1 cellular context compared by ENCODE assay signal in genomic region chr6:142265476-142265875, GRCh38.
A peak's percentile ranks its signal among the peaks of the same experiment; 100 is the strongest.
TF ChIP-seq lines count a peak whose summit lies in the region.

No MANE protein-coding gene starts in this region.

TF ChIP-seq in HepG2, 621 proteins besides CTCF, POLR2A, EP300 and RAD21 (continued from another document):
- TF ChIP-seq ZNF572 (CRISPR knock-in tag; IDR thresholded peaks at IDR 0.05): no peak
- TF ChIP-seq FOXC1 (CRISPR knock-in tag; IDR thresholded peaks at IDR 0.05; ENCODE audit: borderline replicate concordance): no peak
- no peak for TF ChIP-seq ZSCAN21 (CRISPR knock-in tag; IDR thresholded peaks at IDR 0.05; ENCODE audit: borderline replicate concordance)
- TF ChIP-seq KDM5A (IDR thresholded peaks at IDR 0.05; ENCODE audit: borderline replicate concordance, low read length): no peak
- TF ChIP-seq ZNF839 (CRISPR knock-in tag; IDR thresholded peaks at IDR 0.05; ENCODE audit: borderline replicate concordance): no peak
- TF ChIP-seq, protein P1, sequence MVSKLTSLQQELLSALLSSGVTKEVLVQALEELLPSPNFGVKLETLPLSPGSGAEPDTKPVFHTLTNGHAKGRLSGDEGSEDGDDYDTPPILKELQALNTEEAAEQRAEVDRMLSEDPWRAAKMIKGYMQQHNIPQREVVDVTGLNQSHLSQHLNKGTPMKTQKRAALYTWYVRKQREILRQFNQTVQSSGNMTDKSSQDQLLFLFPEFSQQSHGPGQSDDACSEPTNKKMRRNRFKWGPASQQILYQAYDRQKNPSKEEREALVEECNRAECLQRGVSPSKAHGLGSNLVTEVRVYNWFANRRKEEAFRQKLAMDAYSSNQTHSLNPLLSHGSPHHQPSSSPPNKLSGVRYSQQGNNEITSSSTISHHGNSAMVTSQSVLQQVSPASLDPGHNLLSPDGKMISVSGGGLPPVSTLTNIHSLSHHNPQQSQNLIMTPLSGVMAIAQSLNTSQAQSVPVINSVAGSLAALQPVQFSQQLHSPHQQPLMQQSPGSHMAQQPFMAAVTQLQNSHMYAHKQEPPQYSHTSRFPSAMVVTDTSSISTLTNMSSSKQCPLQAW (CRISPR knock-in tag; IDR thresholded peaks at IDR 0.05): no peak
- 0 out of 2 replicates have a peak, but pooled peaks have one; percentile 50 for TF ChIP-seq SOX13 (IDR thresholded peaks at IDR 0.05)
- TF ChIP-seq SOX13 (CRISPR knock-in tag; conservative IDR thresholded peaks at IDR 0.05 in 1 of 2, IDR thresholded peaks at IDR 0.05 in 1 of 2): peak in 1 of 2 experiments; percentile 95; a peak in 2 of 4 replicates
- no peak for TF ChIP-seq THYN1 (CRISPR knock-in tag; IDR thresholded peaks at IDR 0.05; ENCODE audit: borderline replicate concordance, low read depth)
- TF ChIP-seq TCF12 (IDR thresholded peaks at IDR 0.05): no peak
- TF ChIP-seq TCF12 (CRISPR knock-in tag; IDR thresholded peaks at IDR 0.05): no peak
- TF ChIP-seq, protein P2, sequence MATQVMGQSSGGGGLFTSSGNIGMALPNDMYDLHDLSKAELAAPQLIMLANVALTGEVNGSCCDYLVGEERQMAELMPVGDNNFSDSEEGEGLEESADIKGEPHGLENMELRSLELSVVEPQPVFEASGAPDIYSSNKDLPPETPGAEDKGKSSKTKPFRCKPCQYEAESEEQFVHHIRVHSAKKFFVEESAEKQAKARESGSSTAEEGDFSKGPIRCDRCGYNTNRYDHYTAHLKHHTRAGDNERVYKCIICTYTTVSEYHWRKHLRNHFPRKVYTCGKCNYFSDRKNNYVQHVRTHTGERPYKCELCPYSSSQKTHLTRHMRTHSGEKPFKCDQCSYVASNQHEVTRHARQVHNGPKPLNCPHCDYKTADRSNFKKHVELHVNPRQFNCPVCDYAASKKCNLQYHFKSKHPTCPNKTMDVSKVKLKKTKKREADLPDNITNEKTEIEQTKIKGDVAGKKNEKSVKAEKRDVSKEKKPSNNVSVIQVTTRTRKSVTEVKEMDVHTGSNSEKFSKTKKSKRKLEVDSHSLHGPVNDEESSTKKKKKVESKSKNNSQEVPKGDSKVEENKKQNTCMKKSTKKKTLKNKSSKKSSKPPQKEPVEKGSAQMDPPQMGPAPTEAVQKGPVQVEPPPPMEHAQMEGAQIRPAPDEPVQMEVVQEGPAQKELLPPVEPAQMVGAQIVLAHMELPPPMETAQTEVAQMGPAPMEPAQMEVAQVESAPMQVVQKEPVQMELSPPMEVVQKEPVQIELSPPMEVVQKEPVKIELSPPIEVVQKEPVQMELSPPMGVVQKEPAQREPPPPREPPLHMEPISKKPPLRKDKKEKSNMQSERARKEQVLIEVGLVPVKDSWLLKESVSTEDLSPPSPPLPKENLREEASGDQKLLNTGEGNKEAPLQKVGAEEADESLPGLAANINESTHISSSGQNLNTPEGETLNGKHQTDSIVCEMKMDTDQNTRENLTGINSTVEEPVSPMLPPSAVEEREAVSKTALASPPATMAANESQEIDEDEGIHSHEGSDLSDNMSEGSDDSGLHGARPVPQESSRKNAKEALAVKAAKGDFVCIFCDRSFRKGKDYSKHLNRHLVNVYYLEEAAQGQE (IDR thresholded peaks at IDR 0.05; ENCODE audit: borderline replicate concordance in 1 of 2, low read depth in 1 of 2, low read length in 2 of 2): no peak
- TF ChIP-seq MYC (CRISPR knock-in tag; IDR thresholded peaks at IDR 0.05; ENCODE audit: borderline replicate concordance): no peak
- TF ChIP-seq ZNF569 (CRISPR knock-in tag; IDR thresholded peaks at IDR 0.05; ENCODE audit: borderline replicate concordance): no peak
- no peak for TF ChIP-seq CREB1 (IDR thresholded peaks at IDR 0.05)
- TF ChIP-seq CREB1 (CRISPR knock-in tag; IDR thresholded peaks at IDR 0.05): peak; percentile 37
- no peak for TF ChIP-seq ZNF280B (CRISPR knock-in tag; IDR thresholded peaks at IDR 0.05; ENCODE audit: borderline replicate concordance)
- TF ChIP-seq SMARCE1 (IDR thresholded peaks at IDR 0.05; ENCODE audit: borderline replicate concordance): peak; percentile 18; the same call in 1 of the 2 replicates
- TF ChIP-seq, protein P3, sequence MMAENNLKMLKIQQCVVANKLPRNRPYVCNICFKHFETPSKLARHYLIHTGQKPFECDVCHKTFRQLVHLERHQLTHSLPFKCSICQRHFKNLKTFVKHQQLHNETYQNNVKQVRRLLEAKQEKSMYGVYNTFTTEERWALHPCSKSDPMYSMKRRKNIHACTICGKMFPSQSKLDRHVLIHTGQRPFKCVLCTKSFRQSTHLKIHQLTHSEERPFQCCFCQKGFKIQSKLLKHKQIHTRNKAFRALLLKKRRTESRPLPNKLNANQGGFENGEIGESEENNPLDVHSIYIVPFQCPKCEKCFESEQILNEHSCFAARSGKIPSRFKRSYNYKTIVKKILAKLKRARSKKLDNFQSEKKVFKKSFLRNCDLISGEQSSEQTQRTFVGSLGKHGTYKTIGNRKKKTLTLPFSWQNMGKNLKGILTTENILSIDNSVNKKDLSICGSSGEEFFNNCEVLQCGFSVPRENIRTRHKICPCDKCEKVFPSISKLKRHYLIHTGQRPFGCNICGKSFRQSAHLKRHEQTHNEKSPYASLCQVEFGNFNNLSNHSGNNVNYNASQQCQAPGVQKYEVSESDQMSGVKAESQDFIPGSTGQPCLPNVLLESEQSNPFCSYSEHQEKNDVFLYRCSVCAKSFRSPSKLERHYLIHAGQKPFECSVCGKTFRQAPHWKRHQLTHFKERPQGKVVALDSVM (CRISPR knock-in tag; IDR thresholded peaks at IDR 0.05): no peak
- peak; percentile 77; the same call in 1 of the 2 replicates for TF ChIP-seq NFKBIZ (CRISPR knock-in tag; IDR thresholded peaks at IDR 0.05)
- no peak for TF ChIP-seq ZNF530 (CRISPR knock-in tag; IDR thresholded peaks at IDR 0.05; ENCODE audit: low read depth)
- 0 out of 4 replicates have a peak, but pooled peaks of 1 of the 2 experiments have one; percentile 39 for TF ChIP-seq MAFK (conservative IDR thresholded peaks at IDR 0.05 in 1 of 2, IDR thresholded peaks at IDR 0.05 in 1 of 2; ENCODE audit: low read length in 2 of 2)
- TF ChIP-seq ZNF891 (CRISPR knock-in tag; IDR thresholded peaks at IDR 0.05): no peak
- TF ChIP-seq HES4 (CRISPR knock-in tag; IDR thresholded peaks at IDR 0.05; ENCODE audit: borderline replicate concordance): no peak
- no peak for TF ChIP-seq MYNN (CRISPR knock-in tag; IDR thresholded peaks at IDR 0.05; ENCODE audit: low read depth)
- no peak for TF ChIP-seq ZNF781 (CRISPR knock-in tag; IDR thresholded peaks at IDR 0.05; ENCODE audit: borderline replicate concordance, not compliant biosample characterization)
